18 cellular contexts compared by ENCODE assay signal in genomic region chr17:42380935-42381334, GRCh38. TPM values are rescaled to one million over a fixed set of nuclear protein-coding genes. Genes with fewer than 3 reads are reported as not detected.
A peak's percentile ranks its signal among the peaks of the same experiment; 100 is the strongest.
DNase-seq lines count a peak whose midpoint lies in the region; ATAC-seq and TF ChIP-seq lines count a peak whose summit lies in the region.
"Had no signal": no experiment of that assay in that cellular context is flagged by ENCODE, and none has a peak within 500 bp of the region (broad histone marks: within the 10 kb centered on the region; RNA-seq: fewer than 3 reads in every experiment).

No MANE protein-coding gene starts in this region.

- in situ Hi-C loops in gastrocnemius medialis (cut with MboI; ENCODE audit: low sequenced_read_pairs in 4 of 4) = no loop called here

- intact Hi-C loops in activated naive CD4-positive, alpha-beta T cell treated with anti-CD3 and anti-CD28 coated beads for 36 hours (cut with micrococcal nuclease) = no loop called here
- intact Hi-C loops in gastrocnemius medialis (cut with DNase I; ENCODE audit: low total_unique reads) = no loop called here

- H3K9me3 ChIP-seq in OCI-LY3 (ENCODE audit: insufficient read depth, low read length) (no peaks in the 10 kb centered on the region), gastrocnemius medialis (no peaks in the 10 kb centered on the region)
- H3K9me3 ChIP-seq: BLaER1 treated with 17β-estradiol and CSF1 and Interleukin-3, amounts not matched to agents 10 nM and 100 nM had no signal

- H3K27me3 Mint-ChIP-seq in activated naive CD4-positive, alpha-beta T cell treated with anti-CD3 and anti-CD28 coated beads for 36 hours (ENCODE audit: low read depth) = no peaks in the 10 kb centered on the region
- H3K27me3 Mint-ChIP-seq in activated naive CD4-positive, alpha-beta T cell treated with anti-CD3 and anti-CD28 coated beads, Interleukin-2, amount 10 ng/mL, durations not matched to agents 7 days and 5 days = no peaks in the 10 kb centered on the region
- no peaks in the 10 kb centered on the region for H3K27me3 Mint-ChIP-seq in chondrocyte (ENCODE audit: low read depth)
- H3K27me3 Mint-ChIP-seq in naive thymus-derived CD8-positive, alpha-beta T cell = no peaks in the 10 kb centered on the region

- TF ChIP-seq CTCF in OCI-LY3 (IDR thresholded peaks at IDR 0.05; ENCODE audit: low read depth, low read length) (no peak), chondrocyte (IDR thresholded peaks at IDR 0.05) (no peak), gastrocnemius medialis (IDR thresholded peaks at IDR 0.05 in 4 of 5, conservative IDR thresholded peaks at IDR 0.05 in 1 of 5) (no peak)

- TF ChIP-seq POLR2A in gastrocnemius medialis (IDR thresholded peaks at IDR 0.05) = no peak

- ATAC-seq in gastrocnemius medialis = no peak
- no peak for ATAC-seq in naive thymus-derived CD8-positive, alpha-beta T cell

- peak overlapping the region; percentile 66; the same call in 1 of the 2 replicates for H3K4me3 ChIP-seq in OCI-LY3 (ENCODE audit: low read length)
- H3K4me3 ChIP-seq in gastrocnemius medialis = no peak overlapping the region
- H3K4me3 ChIP-seq: BLaER1 treated with 17β-estradiol and CSF1 and Interleukin-3, amounts not matched to agents 10 nM and 100 nM; dorsolateral prefrontal cortex; neural progenitor cell had no signal

- peak overlapping the region; percentile 96 for H3K27ac ChIP-seq in OCI-LY3 (ENCODE audit: low read length)
- peak overlapping the region; percentile 77 to 99 (median 82) for H3K27ac ChIP-seq in gastrocnemius medialis
- H3K27ac ChIP-seq: BLaER1 treated with 17β-estradiol and CSF1 and Interleukin-3, amounts not matched to agents 10 nM and 100 nM; KMS-11 had no signal

- peaks cover 89% of the 10 kb centered on the region for H3K4me1 Mint-ChIP-seq in activated naive CD4-positive, alpha-beta T cell treated with anti-CD3 and anti-CD28 coated beads for 36 hours (ENCODE audit: low read depth)
- peaks cover 55% of the 10 kb centered on the region for H3K4me1 Mint-ChIP-seq in activated naive CD4-positive, alpha-beta T cell treated with anti-CD3 and anti-CD28 coated beads, Interleukin-2, amount 10 ng/mL, durations not matched to agents 7 days and 5 days
- peaks cover 63% of the 10 kb centered on the region for H3K4me1 Mint-ChIP-seq in chondrocyte (ENCODE audit: low read depth)
- peaks cover 28 to 83% (median 72%) of the 10 kb centered on the region in 4 donors for H3K4me1 Mint-ChIP-seq in naive thymus-derived CD8-positive, alpha-beta T cell

- H3K9ac ChIP-seq in OCI-LY3 (ENCODE audit: low read length) = no peak overlapping the region; the same call in 1 of the 2 replicates
- H3K9ac ChIP-seq: BLaER1 treated with 17β-estradiol and CSF1 and Interleukin-3, amounts not matched to agents 10 nM and 100 nM; KMS-11; neural progenitor cell had no signal

- peak overlapping the region; percentile 49 for H3K4me3 Mint-ChIP-seq in activated naive CD4-positive, alpha-beta T cell treated with anti-CD3 and anti-CD28 coated beads for 36 hours
- no peak overlapping the region for H3K4me3 Mint-ChIP-seq in activated naive CD4-positive, alpha-beta T cell treated with anti-CD3 and anti-CD28 coated beads, Interleukin-2, amount 10 ng/mL, durations not matched to agents 7 days and 5 days
- no peak overlapping the region for H3K4me3 Mint-ChIP-seq in chondrocyte (ENCODE audit: unreplicated experiment)
- H3K4me3 Mint-ChIP-seq in naive thymus-derived CD8-positive, alpha-beta T cell = peak overlapping the region in 4 of 10 donors; percentile 8 to 48 (median 24)
- H3K4me3 Mint-ChIP-seq: neural progenitor cell had no signal

- H3K36me3 ChIP-seq in OCI-LY3 (replicated peaks; ENCODE audit: low read depth, low read length) = peaks cover 40% of the 10 kb centered on the region
- no peaks in the 10 kb centered on the region for H3K36me3 ChIP-seq in gastrocnemius medialis
- H3K36me3 ChIP-seq: neural progenitor cell had no signal

- DNase-seq in activated naive CD4-positive, alpha-beta T cell treated with anti-CD3 and anti-CD28 coated beads for 36 hours = no peak
- DNase-seq in activated naive CD4-positive, alpha-beta T cell treated with anti-CD3 and anti-CD28 coated beads, Interleukin-2, amount 10 ng/mL, durations not matched to agents 7 days and 5 days = no peak
- DNase-seq in chondrocyte (ENCODE audit: low spot score) (no peak), gastrocnemius medialis (no peak), nucleus accumbens (lab: John Stamatoyannopoulos, UW) (no peak), RPMI8226 (no peak)
- DNase-seq in naive thymus-derived CD8-positive, alpha-beta T cell = no peak
- DNase-seq: ACHN, amygdala, caudate nucleus, DND-41, dorsolateral prefrontal cortex, NCI-H1694, NCI-H526 treated with DMSO at 0.1 percent for 48 hours had no signal

- H3K27me3 ChIP-seq in OCI-LY3 (ENCODE audit: low read depth, low read length) (no peaks in the 10 kb centered on the region), gastrocnemius medialis (no peaks in the 10 kb centered on the region)
- H3K27me3 ChIP-seq: BLaER1 treated with 17β-estradiol and CSF1 and Interleukin-3, amounts not matched to agents 10 nM and 100 nM; dorsolateral prefrontal cortex; neural progenitor cell had no signal

- H4K20me1 ChIP-seq in OCI-LY3 (ENCODE audit: insufficient read depth, low read length) = peaks cover 44% of the 10 kb centered on the region

- H3K27ac Mint-ChIP-seq in activated naive CD4-positive, alpha-beta T cell treated with anti-CD3 and anti-CD28 coated beads for 36 hours = peak overlapping the region; percentile 80
- H3K27ac Mint-ChIP-seq in activated naive CD4-positive, alpha-beta T cell treated with anti-CD3 and anti-CD28 coated beads, Interleukin-2, amount 10 ng/mL, durations not matched to agents 7 days and 5 days = no peak overlapping the region
- H3K27ac Mint-ChIP-seq in chondrocyte (ENCODE audit: unreplicated experiment) = peak overlapping the region; percentile 34
- peak overlapping the region in 3 of 10 donors; percentile 48 to 75 (median 48) for H3K27ac Mint-ChIP-seq in naive thymus-derived CD8-positive, alpha-beta T cell
- H3K27ac Mint-ChIP-seq: neural progenitor cell had no signal

- peak overlapping the region; percentile 67 for H3K4me2 ChIP-seq in OCI-LY3 (ENCODE audit: low read length)
- H3K4me2 ChIP-seq: KMS-11, neural progenitor cell had no signal

- peaks cover 89% of the 10 kb centered on the region for H3K79me2 ChIP-seq in OCI-LY3 (ENCODE audit: low read length)

- H2AFZ ChIP-seq in OCI-LY3 (ENCODE audit: low read depth, low read length) = no peak overlapping the region
- H2AFZ ChIP-seq: neural progenitor cell had no signal

- POLR2A ChIA-PET in naive thymus-derived CD8-positive, alpha-beta T cell (lab: Charles Lee) = no interaction called here

- H3K36me3 Mint-ChIP-seq in activated naive CD4-positive, alpha-beta T cell treated with anti-CD3 and anti-CD28 coated beads for 36 hours (ENCODE audit: low read depth) = peaks cover 53% of the 10 kb centered on the region
- H3K36me3 Mint-ChIP-seq in activated naive CD4-positive, alpha-beta T cell treated with anti-CD3 and anti-CD28 coated beads, Interleukin-2, amount 10 ng/mL, durations not matched to agents 7 days and 5 days = peaks cover 11% of the 10 kb centered on the region
- H3K36me3 Mint-ChIP-seq in chondrocyte (ENCODE audit: low read depth) = no peaks in the 10 kb centered on the region
- H3K36me3 Mint-ChIP-seq in naive thymus-derived CD8-positive, alpha-beta T cell = peaks cover 0 to 22% (median 0%) of the 10 kb centered on the region in 3 donors

- no peaks in the 10 kb centered on the region for H3K9me3 Mint-ChIP-seq in activated naive CD4-positive, alpha-beta T cell treated with anti-CD3 and anti-CD28 coated beads for 36 hours
- no peaks in the 10 kb centered on the region for H3K9me3 Mint-ChIP-seq in activated naive CD4-positive, alpha-beta T cell treated with anti-CD3 and anti-CD28 coated beads, Interleukin-2, amount 10 ng/mL, durations not matched to agents 7 days and 5 days
- H3K9me3 Mint-ChIP-seq in chondrocyte (ENCODE audit: low read depth) = no peaks in the 10 kb centered on the region
- H3K9me3 Mint-ChIP-seq in naive thymus-derived CD8-positive, alpha-beta T cell = no peaks in the 10 kb centered on the region
- H3K9me3 Mint-ChIP-seq: neural progenitor cell had no signal

- H3K4me1 ChIP-seq in OCI-LY3 (ENCODE audit: low read length) (peaks cover 89% of the 10 kb centered on the region), gastrocnemius medialis (peaks cover 51 to 81% of the 10 kb centered on the region in 2 donors)

- CTCF ChIA-PET in activated naive CD4-positive, alpha-beta T cell treated with anti-CD3 and anti-CD28 coated beads for 36 hours (lab: Charles Lee) = no interaction called here
- CTCF ChIA-PET in activated naive CD4-positive, alpha-beta T cell treated with anti-CD3 and anti-CD28 coated beads, Interleukin-2, amount 10 ng/mL, durations not matched to agents 7 days and 5 days (lab: Charles Lee) = no interaction called here

RNA-seq across cellular contexts. Expression of gene STAT3, which starts 7.3 kb away (rescaled TPM):
- total RNA-seq in activated naive CD4-positive, alpha-beta T cell treated with anti-CD3 and anti-CD28 coated beads for 36 hours = 100 to 1,000 TPM; 404 to 408 TPM
- total RNA-seq in chondrocyte = 164 to 203 TPM (median 164 TPM) in 3 replicates
- 100 to 1,000 TPM in 3 of 4 donors, 10 to 100 TPM in 1; 88.4 to 203 (median 130) TPM for total RNA-seq in gastrocnemius medialis
- 100 to 1,000 TPM; 130 to 135 TPM for total RNA-seq in naive thymus-derived CD8-positive, alpha-beta T cell
- 100 to 1,000 TPM; 129 to 154 (median 153) TPM for polyA plus RNA-seq in naive thymus-derived CD8-positive, alpha-beta T cell

RNA-seq across cellular contexts. Expression of gene CAVIN1, which starts 42.1 kb away (rescaled TPM):
- under 1 TPM; 0.64 to 0.67 TPM for total RNA-seq in activated naive CD4-positive, alpha-beta T cell treated with anti-CD3 and anti-CD28 coated beads for 36 hours
- 501 to 877 TPM (median 874 TPM) in 3 replicates for total RNA-seq in chondrocyte
- total RNA-seq in gastrocnemius medialis = 100 to 1,000 TPM in 3 of 4 donors, 10 to 100 TPM in 1; 64.9 to 137 (median 125) TPM
- total RNA-seq in naive thymus-derived CD8-positive, alpha-beta T cell = not detected
- polyA plus RNA-seq in naive thymus-derived CD8-positive, alpha-beta T cell = under 1 TPM in 1 of 3 donors, not detected in 2; 0.03 TPM

Comparison
In these comparisons a context has a peak if more than half of its experiments do, and no peak if none do; other contexts are left out.
1. RNA of gene CAVIN1, which starts 42.1 kb away (total RNA-seq): 501 to 877 TPM in chondrocyte and 64.9 to 137 TPM in gastrocnemius medialis; 0.64 to 0.67 TPM in activated naive CD4-positive, alpha-beta T cell treated with anti-CD3 and anti-CD28 coated beads for 36 hours and not detected in naive thymus-derived CD8-positive, alpha-beta T cell; every median in the first group is over 10 times any median in the second.